ENCODE assay signal across 8 cellular contexts in the genomic region with DNA sequence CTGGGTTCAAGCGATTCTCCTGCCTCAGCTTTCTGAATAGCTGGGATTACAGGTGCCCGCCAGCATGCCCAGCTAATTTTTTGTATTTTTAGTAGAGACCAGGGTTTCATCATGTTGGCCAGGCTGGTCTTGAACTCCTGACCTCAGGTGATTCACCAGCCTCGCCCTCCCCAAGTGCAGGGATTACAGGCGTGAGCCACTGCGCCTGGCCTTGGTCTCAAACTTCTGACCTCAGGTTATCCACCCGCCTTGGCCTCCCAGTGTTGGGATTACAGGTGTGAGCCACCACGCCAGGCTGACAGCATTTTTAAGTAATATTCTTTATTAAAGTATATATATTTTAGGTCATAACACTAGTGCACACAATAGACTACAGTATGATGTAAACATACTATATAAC. TPM values are rescaled to one million over a fixed set of nuclear protein-coding genes. Genes with fewer than 3 reads are reported as not detected.
DNase-seq lines count a peak whose midpoint lies in the region; ATAC-seq, FAIRE-seq and TF ChIP-seq lines count a peak whose summit lies in the region.
"Not testable (repeated sequence)": the region's sequence is repeated elsewhere in the genome, so short reads cannot be mapped to it uniquely, and the experiment has no call there.

No MANE protein-coding gene starts in this region.

- not testable (repeated sequence) for TF ChIP-seq CTCF in HCT116 (IDR thresholded peaks at IDR 0.05 in 2 of 3, conservative IDR thresholded peaks at IDR 0.05 in 1 of 3; ENCODE audit: borderline replicate concordance in 1 of 3, insufficient read depth in 1 of 3, low read depth in 2 of 3, low read length in 2 of 3); chondrocyte (IDR thresholded peaks at IDR 0.05); HepG2 (CRISPR knock-in tag; IDR thresholded peaks at IDR 0.05); sigmoid colon (IDR thresholded peaks at IDR 0.05); upper lobe of right lung (IDR thresholded peaks at IDR 0.05)

- H3K9me3 ChIP-seq in CD4-positive, CD25-positive, alpha-beta regulatory T cell (ENCODE audit: control insufficient read depth in 2 of 2, low read length in 2 of 2); HCT116 (ENCODE audit: control insufficient read depth in 1 of 2, insufficient read depth in 1 of 2, low read depth in 1 of 2, low read length in 2 of 2); HepG2 (ENCODE audit: low read length); naive thymus-derived CD4-positive, alpha-beta T cell (ENCODE audit: control insufficient read depth in 2 of 3, low read length in 3 of 3); sigmoid colon; upper lobe of right lung: not testable (repeated sequence)

- H3K36me3 ChIP-seq in CD4-positive, CD25-positive, alpha-beta regulatory T cell (ENCODE audit: control insufficient read depth, insufficient read depth, low read length); HepG2 (replicated peaks in 1 of 2; ENCODE audit: control insufficient read depth in 1 of 2, insufficient read depth in 2 of 2, low read length in 2 of 2); naive thymus-derived CD4-positive, alpha-beta T cell (ENCODE audit: control insufficient read depth in 2 of 3, insufficient read depth in 3 of 3, low read length in 3 of 3); sigmoid colon; upper lobe of right lung: not testable (repeated sequence)
- H3K36me3 ChIP-seq in HCT116 (ENCODE audit: control insufficient read depth in 1 of 2, insufficient read depth in 2 of 2, low read length in 2 of 2) = peaks cover 2 to 12% of the 10 kb centered on the region in 2 experiments; a peak in 2 of 4 replicates

- not testable (repeated sequence) for H3K4me3 ChIP-seq in CD4-positive, CD25-positive, alpha-beta regulatory T cell (ENCODE audit: low read depth, low read length); HCT116 (replicated peaks in 1 of 2; ENCODE audit: low read depth in 1 of 2, low read length in 2 of 2); HepG2 (replicated peaks in 1 of 3; ENCODE audit: insufficient read depth in 1 of 3, low read depth in 2 of 3, low read length in 3 of 3); naive thymus-derived CD4-positive, alpha-beta T cell (ENCODE audit: low read length); sigmoid colon; upper lobe of right lung

- not testable (repeated sequence) for DNase-seq in CD4-positive, CD25-positive, alpha-beta regulatory T cell; HCT116 (ENCODE audit: low read depth, low spot score); HepG2 (ENCODE audit: low spot score); naive thymus-derived CD4-positive, alpha-beta T cell
- peak; percentile 17 for DNase-seq in activated CD4-positive, alpha-beta memory T cell treated with anti-CD3 and anti-CD28 coated beads, Interleukin-2, amount 10 ng/mL, durations not matched to agents 7 days and 5 days
- DNase-seq in chondrocyte (ENCODE audit: low spot score) = peak; percentile 39
- DNase-seq in sigmoid colon = peak; percentile 32
- DNase-seq in upper lobe of right lung = peak; percentile 19

- TF ChIP-seq RAD21 in HCT116 (IDR thresholded peaks at IDR 0.05; ENCODE audit: low read depth); HepG2 (CRISPR knock-in tag; IDR thresholded peaks at IDR 0.05): not testable (repeated sequence)

- TF ChIP-seq POLR2A in HCT116 (IDR thresholded peaks at IDR 0.05; ENCODE audit: borderline replicate concordance, extremely low read depth, insufficient read depth, insufficient read length); HepG2 (IDR thresholded peaks at IDR 0.05; ENCODE audit: insufficient read depth in 1 of 2, low read depth in 2 of 2, low read length in 2 of 2); sigmoid colon (IDR thresholded peaks at IDR 0.05): not testable (repeated sequence)

- peaks cover 19 to 29% (median 20%) of the 10 kb centered on the region in 4 donors for H3K4me1 Mint-ChIP-seq in CD4-positive, CD25-positive, alpha-beta regulatory T cell
- peaks cover 25% of the 10 kb centered on the region for H3K4me1 Mint-ChIP-seq in activated CD4-positive, alpha-beta memory T cell treated with anti-CD3 and anti-CD28 coated beads, Interleukin-2, amount 10 ng/mL, durations not matched to agents 7 days and 5 days
- H3K4me1 Mint-ChIP-seq in chondrocyte (ENCODE audit: low read depth) = peaks cover 27% of the 10 kb centered on the region
- H3K4me1 Mint-ChIP-seq in naive thymus-derived CD4-positive, alpha-beta T cell = peaks cover 17 to 29% (median 26%) of the 10 kb centered on the region in 7 donors

- not testable (repeated sequence) for H3K27me3 ChIP-seq in CD4-positive, CD25-positive, alpha-beta regulatory T cell (ENCODE audit: control insufficient read depth, insufficient read depth, low read length); HCT116 (ENCODE audit: insufficient read depth, low read length); HepG2 (ENCODE audit: control insufficient read depth in 1 of 2, insufficient read depth in 2 of 2, low read length in 2 of 2); naive thymus-derived CD4-positive, alpha-beta T cell (ENCODE audit: control insufficient read depth in 2 of 2, insufficient read depth in 2 of 2, low read length in 2 of 2); sigmoid colon; upper lobe of right lung

- H2AFZ ChIP-seq in HCT116 (ENCODE audit: low read depth, low read length, poor library complexity, severe bottlenecking); HepG2 (ENCODE audit: low read length): not testable (repeated sequence)

- TF ChIP-seq EP300 in HepG2 (IDR thresholded peaks at IDR 0.05; ENCODE audit: low read depth in 2 of 2, low read length in 2 of 2); HepG2 (CRISPR knock-in tag; IDR thresholded peaks at IDR 0.05; ENCODE audit: borderline replicate concordance); sigmoid colon (IDR thresholded peaks at IDR 0.05): not testable (repeated sequence)

- H3K9ac ChIP-seq in HCT116 (ENCODE audit: low read length); HepG2 (ENCODE audit: insufficient read depth, low read depth, low read length): not testable (repeated sequence)

- in situ Hi-C loops in HepG2 (cut with HindIII; ENCODE audit: extremely low pct_ligation_motif_present, low pct_unique_long_range_greater_than_20kb) = not testable (repeated sequence)

- 90% methylated on average over 7 of the region's 7 CpGs for WGBS in HepG2 (ENCODE audit: low lambda C conversion rate)
- 87 to 95% methylated on average over 7 of the region's 7 CpGs for WGBS in sigmoid colon, 2 donors

- peaks cover 33% of the 10 kb centered on the region for H3K4me1 ChIP-seq in CD4-positive, CD25-positive, alpha-beta regulatory T cell (ENCODE audit: control insufficient read depth, insufficient read depth, low read length, poor library complexity, severe bottlenecking)
- H3K4me1 ChIP-seq in HCT116 (ENCODE audit: control insufficient read depth in 1 of 2, insufficient read depth in 2 of 2, low read length in 2 of 2) (peaks cover 3 to 37% of the 10 kb centered on the region in 2 experiments; a peak in 3 of 4 replicates), HepG2 (ENCODE audit: insufficient read depth, low read length) (peaks cover 33% of the 10 kb centered on the region), sigmoid colon (peaks cover 0 to 31% (median 27%) of the 10 kb centered on the region in 4 donors), upper lobe of right lung (peaks cover 28% of the 10 kb centered on the region)
- peaks cover 26 to 29% of the 10 kb centered on the region in 2 donors for H3K4me1 ChIP-seq in naive thymus-derived CD4-positive, alpha-beta T cell (ENCODE audit: control insufficient read depth in 2 of 2, insufficient read depth in 2 of 2, low read length in 2 of 2)

- POLR2A ChIA-PET in HCT116 (lab: Charles Lee); HepG2 (lab: Yijun Ruan, JAX): not testable (repeated sequence)
- POLR2A ChIA-PET in activated CD4-positive, alpha-beta memory T cell treated with anti-CD3 and anti-CD28 coated beads, Interleukin-2, amount 10 ng/mL, durations not matched to agents 7 days and 5 days (lab: Charles Lee) = interaction anchor here (0.8 to 4.5 kb wide), 3 partner anchors 16 to 60 kb away, joined by 3 to 72 read pairs (median 26); no protein-coding TSS in a partner anchor
- POLR2A ChIA-PET in naive thymus-derived CD4-positive, alpha-beta T cell (lab: Charles Lee) = interaction anchor here (0.6 to 5.0 kb wide), 3 partner anchors 60 to 209 kb away, joined by 3 to 96 read pairs (median 63); a partner anchor contains a TSS

- H3K4me3 Mint-ChIP-seq in CD4-positive, CD25-positive, alpha-beta regulatory T cell; activated CD4-positive, alpha-beta memory T cell treated with anti-CD3 and anti-CD28 coated beads, Interleukin-2, amount 10 ng/mL, durations not matched to agents 7 days and 5 days; chondrocyte (ENCODE audit: unreplicated experiment); naive thymus-derived CD4-positive, alpha-beta T cell: not testable (repeated sequence)

- peaks cover 14% of the 10 kb centered on the region; the same call in 1 of the 2 replicates for H4K20me1 ChIP-seq in HCT116 (ENCODE audit: insufficient read depth)
- H4K20me1 ChIP-seq in HepG2 (ENCODE audit: insufficient read depth, low read length) = peaks cover 26% of the 10 kb centered on the region

- peak overlapping the region; percentile 21; the same call in 1 of the 2 replicates for H3K4me2 ChIP-seq in HCT116 (ENCODE audit: low read length)
- H3K4me2 ChIP-seq in HepG2 (ENCODE audit: low read depth, low read length) = not testable (repeated sequence)

- not testable (repeated sequence) for FAIRE-seq in HepG2 (lab: Jason Lieb, UNC)

- H3K27ac Mint-ChIP-seq in CD4-positive, CD25-positive, alpha-beta regulatory T cell; activated CD4-positive, alpha-beta memory T cell treated with anti-CD3 and anti-CD28 coated beads, Interleukin-2, amount 10 ng/mL, durations not matched to agents 7 days and 5 days; chondrocyte (ENCODE audit: unreplicated experiment): not testable (repeated sequence)
- H3K27ac Mint-ChIP-seq in naive thymus-derived CD4-positive, alpha-beta T cell = peak overlapping the region in 5 of 9 donors; percentile 82 to 100 (median 98)

- CTCF ChIA-PET in HCT116 (lab: Charles Lee) = interaction anchor here (3.6 kb wide), 1 partner anchor 72 kb away, joined by 14 read pairs; a partner anchor contains a TSS
- CTCF ChIA-PET in activated CD4-positive, alpha-beta memory T cell treated with anti-CD3 and anti-CD28 coated beads, Interleukin-2, amount 10 ng/mL, durations not matched to agents 7 days and 5 days (lab: Charles Lee); HepG2 (lab: Yijun Ruan, JAX; ENCODE audit: low intra/inter-chr PET ratio, low total read pairs): not testable (repeated sequence)
- CTCF ChIA-PET in naive thymus-derived CD4-positive, alpha-beta T cell (lab: Charles Lee) = interaction anchor here (0.6 to 2.7 kb wide), 3 partner anchors 19 to 72 kb away, joined by 5 to 13 read pairs (median 6); a partner anchor contains a TSS

- peaks cover 11% of the 10 kb centered on the region for H3K36me3 Mint-ChIP-seq in CD4-positive, CD25-positive, alpha-beta regulatory T cell
- peaks cover 21% of the 10 kb centered on the region for H3K36me3 Mint-ChIP-seq in activated CD4-positive, alpha-beta memory T cell treated with anti-CD3 and anti-CD28 coated beads, Interleukin-2, amount 10 ng/mL, durations not matched to agents 7 days and 5 days (ENCODE audit: low read depth)
- H3K36me3 Mint-ChIP-seq in chondrocyte (ENCODE audit: low read depth) = not testable (repeated sequence)
- peaks cover 4 to 12% (median 5%) of the 10 kb centered on the region in 5 donors for H3K36me3 Mint-ChIP-seq in naive thymus-derived CD4-positive, alpha-beta T cell

- not testable (repeated sequence) for ATAC-seq in CD4-positive, CD25-positive, alpha-beta regulatory T cell (ENCODE audit: low read depth in 2 of 2); HCT116; HepG2; naive thymus-derived CD4-positive, alpha-beta T cell; upper lobe of right lung

- not testable (repeated sequence) for H3K27me3 Mint-ChIP-seq in CD4-positive, CD25-positive, alpha-beta regulatory T cell; activated CD4-positive, alpha-beta memory T cell treated with anti-CD3 and anti-CD28 coated beads, Interleukin-2, amount 10 ng/mL, durations not matched to agents 7 days and 5 days; chondrocyte (ENCODE audit: low read depth); naive thymus-derived CD4-positive, alpha-beta T cell

- H3K9me2 ChIP-seq in HCT116 (ENCODE audit: insufficient read depth) = not testable (repeated sequence)

- RAD21 ChIA-PET in HCT116 (lab: Charles Lee; ENCODE audit: low non-redundant PET in 1 of 2, low total read pairs in 2 of 2, uncharacterized antibody in 2 of 2, unreplicated experiment in 2 of 2) = not testable (repeated sequence)

- BruUV-seq in HCT116 (replicated peaks; lab: Mats Ljungman, UMichigan); HepG2 (replicated peaks; lab: Mats Ljungman, UMichigan): not testable (repeated sequence)

- H3K27ac ChIP-seq in CD4-positive, CD25-positive, alpha-beta regulatory T cell (ENCODE audit: insufficient read depth, low read length, poor library complexity, severe bottlenecking) = peak overlapping the region; percentile 99
- H3K27ac ChIP-seq in HCT116 (ENCODE audit: low read depth, low read length); HepG2 (ENCODE audit: extremely low read length, insufficient read depth, low read length); upper lobe of right lung: not testable (repeated sequence)
- peak overlapping the region; percentile 98 for H3K27ac ChIP-seq in naive thymus-derived CD4-positive, alpha-beta T cell (ENCODE audit: low read depth, low read length)
- peak overlapping the region in 1 of 4 donors; percentile 99 for H3K27ac ChIP-seq in sigmoid colon

- not testable (repeated sequence) for H3K9me3 Mint-ChIP-seq in CD4-positive, CD25-positive, alpha-beta regulatory T cell; activated CD4-positive, alpha-beta memory T cell treated with anti-CD3 and anti-CD28 coated beads, Interleukin-2, amount 10 ng/mL, durations not matched to agents 7 days and 5 days; chondrocyte (ENCODE audit: low read depth); naive thymus-derived CD4-positive, alpha-beta T cell

- intact Hi-C loops in HCT116 (cut with micrococcal nuclease); upper lobe of right lung (cut with DNase I): not testable (repeated sequence)
- intact Hi-C loops in HepG2 (cut with micrococcal nuclease; ENCODE audit: unreplicated experiment) (loop anchor here (5.0 to 10.0 kb wide), 2 partner anchors 45 to 67 kb away; a partner anchor contains a TSS), sigmoid colon (cut with DNase I) (loop anchor here (5.0 kb wide), 1 partner anchor 35 kb away; no protein-coding TSS in a partner anchor)
- intact Hi-C loops in naive thymus-derived CD4-positive, alpha-beta T cell (cut with micrococcal nuclease) = loop anchor here (5.0 to 10.0 kb wide), 8 partner anchors 65 to 1473 kb away; a partner anchor contains a TSS

- H3K79me2 ChIP-seq in HCT116 (ENCODE audit: insufficient read depth, low read length) (peaks cover 26% of the 10 kb centered on the region), HepG2 (ENCODE audit: insufficient read depth, low read length) (peaks cover 28% of the 10 kb centered on the region)

RNA-seq across cellular contexts. Expression of a gene that starts 2.3 kb away (rescaled TPM):
- 84.4 TPM for total RNA-seq in CD4-positive, CD25-positive, alpha-beta regulatory T cell
- 10 to 100 TPM; 62.5 to 73.7 (median 68.2) TPM for polyA plus RNA-seq in CD4-positive, CD25-positive, alpha-beta regulatory T cell
- total RNA-seq in HCT116 (2021; ENCODE audit: unreplicated experiment) (144 TPM), chondrocyte (88.7 to 106 TPM (median 106 TPM) in 3 replicates), HepG2 (2016; rRNA removed; fragmentation: Illumina TruSeq; extraction: Trizol) (92.6 and 127 TPM in 2 replicates), sigmoid colon (100 to 1,000 TPM in 1 of 4 donors, 10 to 100 TPM in 3; 77.8 to 104 (median 89.9) TPM), upper lobe of right lung (88.6 TPM)
- polyA plus RNA-seq in HCT116 (2012) = 56.0 and 64.4 TPM in 2 replicates
- total RNA-seq in activated CD4-positive, alpha-beta memory T cell treated with anti-CD3 and anti-CD28 coated beads, Interleukin-2, amount 10 ng/mL, durations not matched to agents 7 days and 5 days = 100 to 1,000 TPM; 128 to 133 TPM
- 4.4 and 4.8 TPM in 2 replicates for total RNA-seq in HepG2 (2016; cell fraction: cytosol; rRNA removed; fragmentation: Illumina TruSeq; extraction: Trizol; ENCODE audit: low read depth)
- 91.8 and 120 TPM in 2 replicates for total RNA-seq in HepG2 (2016; cell fraction: insoluble cytoplasmic fraction; rRNA removed; fragmentation: Illumina TruSeq; extraction: Trizol)
- total RNA-seq in HepG2 (2016; cell fraction: membrane; rRNA removed; fragmentation: Illumina TruSeq; extraction: Trizol) = 17.0 and 19.1 TPM in 2 replicates
- total RNA-seq in HepG2 (2016; cell fraction: nucleus; rRNA removed; fragmentation: Illumina TruSeq; extraction: Trizol) = 65.3 and 66.9 TPM in 2 replicates
- polyA plus RNA-seq in HepG2 (2011; rRNA removed) (45.0 and 48.3 TPM in 2 replicates), sigmoid colon (10 to 100 TPM; 25.4 to 52.0 (median 30.6) TPM)
- 24.6 and 36.8 TPM in 2 replicates for polyA plus RNA-seq in HepG2 (2011; cell fraction: cytosol; rRNA removed)
- 24.7 and 31.6 TPM in 2 replicates for polyA plus RNA-seq in HepG2 (2011; cell fraction: nucleus; rRNA removed)
- 42.6 and 51.5 TPM in 2 replicates for polyA plus RNA-seq in HepG2 (2012)
- 2.2 and 2.7 TPM in 2 replicates for polyA plus RNA-seq in HepG2 (2016; cell fraction: cytosol; fragmentation: Illumina TruSeq; extraction: Trizol; ENCODE audit: low read depth)
- 84.9 and 85.0 TPM in 2 replicates for polyA plus RNA-seq in HepG2 (2016; cell fraction: insoluble cytoplasmic fraction; fragmentation: Illumina TruSeq; extraction: Trizol; ENCODE audit: low read depth)
- polyA plus RNA-seq in HepG2 (2016; cell fraction: membrane; fragmentation: Illumina TruSeq; extraction: Trizol; ENCODE audit: low read depth) = 6.4 and 7.9 TPM in 2 replicates
- polyA plus RNA-seq in HepG2 (2016; cell fraction: nucleus; fragmentation: Illumina TruSeq; extraction: Trizol; ENCODE audit: insufficient read depth, low read depth) = 72.6 and 82.4 TPM in 2 replicates
- polyA minus RNA-seq in HepG2 (2011; rRNA and poly(A)+ RNA removed; ENCODE audit: low replicate concordance) = 52.7 and 91.8 TPM in 2 replicates
- 53.5 and 56.4 TPM in 2 replicates for polyA minus RNA-seq in HepG2 (2011; cell fraction: cytosol; rRNA and poly(A)+ RNA removed)
- 36.8 and 66.3 TPM in 2 replicates for polyA minus RNA-seq in HepG2 (2011; cell fraction: nucleus; rRNA and poly(A)+ RNA removed)
- total RNA-seq in naive thymus-derived CD4-positive, alpha-beta T cell = 100 to 1,000 TPM in 3 of 5 experiments, 10 to 100 TPM in 2; 62.1 to 138 (median 122) TPM
- 100 to 1,000 TPM in 1 of 2 donors, 10 to 100 TPM in 1; 99.7 to 112 TPM for polyA plus RNA-seq in naive thymus-derived CD4-positive, alpha-beta T cell
